ENCODE assay signal across 18 cellular contexts in the genomic region with DNA sequence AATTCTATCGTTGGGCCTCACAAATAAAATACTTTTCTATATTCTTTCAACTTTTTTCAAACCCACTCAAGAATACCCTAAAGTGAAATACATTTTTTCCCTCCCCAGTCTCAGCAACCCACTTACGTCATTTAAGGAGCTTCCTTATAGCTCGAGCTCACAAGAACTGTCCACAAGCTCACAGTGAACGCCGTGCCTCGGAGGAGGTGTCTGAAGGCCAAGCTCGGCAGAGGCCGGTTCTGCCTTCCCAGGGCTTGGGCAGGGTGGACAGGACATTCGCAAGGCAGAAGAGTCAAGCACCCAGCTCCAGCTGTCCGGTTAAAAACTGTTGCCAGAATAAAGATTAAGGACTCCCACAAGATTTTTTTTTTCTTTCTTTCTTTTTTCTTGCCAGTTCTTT.
"Had no signal": no experiment of that assay in that cellular context is flagged by ENCODE, and none has a peak within 500 bp of the region (broad histone marks: within the 10 kb centered on the region; RNA-seq: fewer than 3 reads in every experiment).

No MANE protein-coding gene starts in this region.

- H3K36me3 Mint-ChIP-seq: naive thymus-derived CD8-positive, alpha-beta T cell; stimulated activated naive B cell treated with anti-CD40 and anti-IgM and Interleukin-4, amounts not matched to agents 10 μg/mL and 1 μg/mL and 100 μg/mL, for 72 hours had no signal

- H3K4me3 Mint-ChIP-seq: endodermal cell; naive thymus-derived CD8-positive, alpha-beta T cell; stimulated activated naive B cell treated with anti-CD40 and anti-IgM and Interleukin-4, amounts not matched to agents 10 μg/mL and 1 μg/mL and 100 μg/mL, for 72 hours; stimulated activated naive CD8-positive, alpha-beta T cell treated with anti-CD3 and anti-CD28 coated beads, Interleukin-15, amount 100 ng/mL, for 72 hours had no signal

- DNase-seq: effector CD4-positive, alpha-beta T cell; endodermal cell; erythroblast; foreskin keratinocyte; left colon; mammary epithelial cell; mucosa of descending colon; naive thymus-derived CD8-positive, alpha-beta T cell; stimulated activated CD4-positive, alpha-beta T cell treated with anti-CD3 and anti-CD28 coated beads, Interleukin-2, amount 100 ng/mL, for 24 hours; stimulated activated CD4-positive, alpha-beta T cell treated with anti-CD3 and anti-CD28 coated beads, Interleukin-4, amount 100 ng/mL, for 4 hours; stimulated activated naive B cell treated with anti-CD40 and anti-IgM and Interleukin-4, amounts not matched to agents 10 μg/mL and 1 μg/mL and 100 μg/mL, for 72 hours; stimulated activated naive CD8-positive, alpha-beta T cell treated with anti-CD3 and anti-CD28 coated beads, Interleukin-15, amount 100 ng/mL, for 72 hours; transverse colon had no signal

- H3K4me1 ChIP-seq: foreskin keratinocyte, heart left ventricle, transverse colon had no signal

- H3K27ac ChIP-seq: coronary artery, foreskin keratinocyte, heart left ventricle, neutrophil, skin epidermis, thoracic aorta, transverse colon had no signal

- ATAC-seq: foreskin keratinocyte; left colon; mucosa of descending colon; naive thymus-derived CD8-positive, alpha-beta T cell; stimulated activated naive B cell treated with anti-CD40 and anti-IgM and Interleukin-4, amounts not matched to agents 10 μg/mL and 1 μg/mL and 100 μg/mL, for 72 hours; stimulated activated naive CD8-positive, alpha-beta T cell treated with anti-CD3 and anti-CD28 coated beads, Interleukin-15, amount 100 ng/mL, for 72 hours had no signal

- H3K4me3 ChIP-seq: coronary artery, mucosa of descending colon, skin epidermis, thoracic aorta, transverse colon had no signal

- H3K9me3 ChIP-seq: neutrophil, thoracic aorta, transverse colon had no signal

- H3K36me3 ChIP-seq: heart left ventricle, neutrophil, thoracic aorta, transverse colon had no signal

- H3K27me3 Mint-ChIP-seq: stimulated activated naive B cell treated with anti-CD40 and anti-IgM and Interleukin-4, amounts not matched to agents 10 μg/mL and 1 μg/mL and 100 μg/mL, for 72 hours; stimulated activated naive CD8-positive, alpha-beta T cell treated with anti-CD3 and anti-CD28 coated beads, Interleukin-15, amount 100 ng/mL, for 72 hours had no signal

- H3K4me1 Mint-ChIP-seq: endodermal cell; naive thymus-derived CD8-positive, alpha-beta T cell; stimulated activated naive B cell treated with anti-CD40 and anti-IgM and Interleukin-4, amounts not matched to agents 10 μg/mL and 1 μg/mL and 100 μg/mL, for 72 hours; stimulated activated naive CD8-positive, alpha-beta T cell treated with anti-CD3 and anti-CD28 coated beads, Interleukin-15, amount 100 ng/mL, for 72 hours had no signal

- H3K27me3 ChIP-seq: foreskin keratinocyte, heart left ventricle, neutrophil, transverse colon had no signal

- H3K9me3 Mint-ChIP-seq: endodermal cell had no signal

- H3K27ac Mint-ChIP-seq: endodermal cell; naive thymus-derived CD8-positive, alpha-beta T cell; stimulated activated naive B cell treated with anti-CD40 and anti-IgM and Interleukin-4, amounts not matched to agents 10 μg/mL and 1 μg/mL and 100 μg/mL, for 72 hours; stimulated activated naive CD8-positive, alpha-beta T cell treated with anti-CD3 and anti-CD28 coated beads, Interleukin-15, amount 100 ng/mL, for 72 hours had no signal
